1 cellular context compared by ENCODE assay signal in the genomic region with DNA sequence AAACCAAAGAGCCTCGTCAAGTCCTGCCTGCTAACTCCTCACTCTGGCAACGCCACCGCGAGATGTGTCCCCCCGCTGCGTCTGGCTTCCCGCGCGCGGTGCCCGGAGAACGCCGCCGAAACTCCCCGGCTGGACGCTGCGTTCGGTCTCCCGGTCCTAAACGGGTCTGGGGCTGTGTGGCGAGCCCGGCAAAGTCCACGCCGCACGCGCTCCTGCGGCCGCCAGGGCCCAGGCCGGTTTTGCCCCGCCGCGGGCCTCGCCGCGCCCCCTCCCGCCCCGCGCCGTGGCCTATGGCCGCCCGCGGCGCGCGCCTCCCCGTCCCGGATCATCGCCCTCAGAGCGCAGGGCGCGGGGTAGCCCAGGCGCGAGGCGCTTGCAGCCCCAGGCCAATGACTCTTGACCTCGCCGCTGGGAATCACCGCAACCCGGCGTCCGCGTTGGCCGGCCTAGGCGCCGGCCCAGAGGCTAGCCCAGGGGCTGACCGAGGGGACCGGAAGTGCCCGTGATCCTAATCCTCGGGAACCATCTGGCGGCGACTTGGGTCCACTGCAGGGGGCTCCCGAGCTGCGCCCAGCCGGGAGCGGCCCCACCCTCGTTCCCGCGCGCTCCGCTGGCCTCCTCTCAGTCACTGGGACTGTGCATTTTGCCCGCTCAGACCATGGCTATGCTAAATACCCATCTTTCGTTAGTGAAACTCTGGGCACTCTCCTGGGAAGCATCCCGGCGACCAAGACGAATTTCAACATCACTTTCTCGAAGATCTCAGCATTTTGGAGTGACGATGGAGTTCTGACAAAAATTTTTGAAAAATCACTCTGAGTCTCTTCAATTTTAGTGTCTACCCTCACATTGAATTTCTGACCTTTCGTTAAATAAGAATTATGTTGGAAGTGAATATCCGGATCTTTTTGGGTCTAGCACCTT.
TF ChIP-seq lines count a peak whose summit lies in the region.

A gene (minus strand): TSS at position 214 of the 924 bp plus-strand sequence. CDS start 266 bp downstream, outside the sequence.

TF ChIP-seq in HepG2, 621 proteins besides CTCF, POLR2A, EP300 and RAD21 (continued from another document and continues in another):
- TF ChIP-seq, protein P1, sequence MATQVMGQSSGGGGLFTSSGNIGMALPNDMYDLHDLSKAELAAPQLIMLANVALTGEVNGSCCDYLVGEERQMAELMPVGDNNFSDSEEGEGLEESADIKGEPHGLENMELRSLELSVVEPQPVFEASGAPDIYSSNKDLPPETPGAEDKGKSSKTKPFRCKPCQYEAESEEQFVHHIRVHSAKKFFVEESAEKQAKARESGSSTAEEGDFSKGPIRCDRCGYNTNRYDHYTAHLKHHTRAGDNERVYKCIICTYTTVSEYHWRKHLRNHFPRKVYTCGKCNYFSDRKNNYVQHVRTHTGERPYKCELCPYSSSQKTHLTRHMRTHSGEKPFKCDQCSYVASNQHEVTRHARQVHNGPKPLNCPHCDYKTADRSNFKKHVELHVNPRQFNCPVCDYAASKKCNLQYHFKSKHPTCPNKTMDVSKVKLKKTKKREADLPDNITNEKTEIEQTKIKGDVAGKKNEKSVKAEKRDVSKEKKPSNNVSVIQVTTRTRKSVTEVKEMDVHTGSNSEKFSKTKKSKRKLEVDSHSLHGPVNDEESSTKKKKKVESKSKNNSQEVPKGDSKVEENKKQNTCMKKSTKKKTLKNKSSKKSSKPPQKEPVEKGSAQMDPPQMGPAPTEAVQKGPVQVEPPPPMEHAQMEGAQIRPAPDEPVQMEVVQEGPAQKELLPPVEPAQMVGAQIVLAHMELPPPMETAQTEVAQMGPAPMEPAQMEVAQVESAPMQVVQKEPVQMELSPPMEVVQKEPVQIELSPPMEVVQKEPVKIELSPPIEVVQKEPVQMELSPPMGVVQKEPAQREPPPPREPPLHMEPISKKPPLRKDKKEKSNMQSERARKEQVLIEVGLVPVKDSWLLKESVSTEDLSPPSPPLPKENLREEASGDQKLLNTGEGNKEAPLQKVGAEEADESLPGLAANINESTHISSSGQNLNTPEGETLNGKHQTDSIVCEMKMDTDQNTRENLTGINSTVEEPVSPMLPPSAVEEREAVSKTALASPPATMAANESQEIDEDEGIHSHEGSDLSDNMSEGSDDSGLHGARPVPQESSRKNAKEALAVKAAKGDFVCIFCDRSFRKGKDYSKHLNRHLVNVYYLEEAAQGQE (IDR thresholded peaks at IDR 0.05; ENCODE audit: borderline replicate concordance in 1 of 2, low read depth in 1 of 2, low read length in 2 of 2), result no peak
- TF ChIP-seq PPARG (CRISPR knock-in tag; conservative IDR thresholded peaks at IDR 0.05) (peak; percentile 31; the same call in 1 of the 2 replicates), GATAD2A (CRISPR knock-in tag; IDR thresholded peaks at IDR 0.05) (peak; percentile 39; the same call in 1 of the 2 replicates), ZNF547 (CRISPR knock-in tag; IDR thresholded peaks at IDR 0.05) (peak; percentile 18; the same call in 1 of the 2 replicates), ESRRA (CRISPR knock-in tag; IDR thresholded peaks at IDR 0.05; ENCODE audit: low read depth) (peak; percentile 64), MAFK (conservative IDR thresholded peaks at IDR 0.05 in 1 of 2, IDR thresholded peaks at IDR 0.05 in 1 of 2; ENCODE audit: low read length in 2 of 2) (peak in 1 of 2 experiments; percentile 41; a peak in 2 of 4 replicates), CBX1 (IDR thresholded peaks at IDR 0.05; ENCODE audit: low read depth) (no peak), CEBPG (CRISPR knock-in tag; IDR thresholded peaks at IDR 0.05) (0 out of 2 replicates have a peak, but pooled peaks have one; percentile 12), ZNF230 (CRISPR knock-in tag; IDR thresholded peaks at IDR 0.05) (0 out of 2 replicates have a peak, but pooled peaks have one; percentile 46), HOXA3 (CRISPR knock-in tag; IDR thresholded peaks at IDR 0.05) (peak; percentile 67), HOXA5 (CRISPR knock-in tag; IDR thresholded peaks at IDR 0.05) (no peak), KDM2A (CRISPR knock-in tag; IDR thresholded peaks at IDR 0.05; ENCODE audit: borderline replicate concordance, low read depth) (peak; percentile 80), ZNF782 (CRISPR knock-in tag; IDR thresholded peaks at IDR 0.05; ENCODE audit: borderline replicate concordance) (peak; percentile 23; the same call in 1 of the 2 replicates), KDM5B (CRISPR knock-in tag; IDR thresholded peaks at IDR 0.05; ENCODE audit: borderline replicate concordance) (peak; percentile 70; the same call in 1 of the 2 replicates), STAG1 (CRISPR knock-in tag; IDR thresholded peaks at IDR 0.05) (peak; percentile 86), SAFB2 (CRISPR knock-in tag; IDR thresholded peaks at IDR 0.05; ENCODE audit: borderline replicate concordance, low read depth) (peak; percentile 53; the same call in 1 of the 2 replicates), HES4 (CRISPR knock-in tag; IDR thresholded peaks at IDR 0.05; ENCODE audit: borderline replicate concordance) (peak; percentile 35; the same call in 1 of the 2 replicates), U2AF2 (IDR thresholded peaks at IDR 0.05; ENCODE audit: low read depth, low read length) (no peak), POGZ (CRISPR knock-in tag; IDR thresholded peaks at IDR 0.05) (peak; percentile 83), ZNF160 (CRISPR knock-in tag; IDR thresholded peaks at IDR 0.05) (0 out of 2 replicates have a peak, but pooled peaks have one; percentile 17), ZSCAN25 (CRISPR knock-in tag; IDR thresholded peaks at IDR 0.05) (no peak), PHF20 (CRISPR knock-in tag; IDR thresholded peaks at IDR 0.05) (peak; percentile 58; the same call in 1 of the 2 replicates), MTA3 (CRISPR knock-in tag; IDR thresholded peaks at IDR 0.05) (no peak), MED1 (CRISPR knock-in tag; IDR thresholded peaks at IDR 0.05) (no peak; the same call in 1 of the 2 replicates), KDM5A (IDR thresholded peaks at IDR 0.05; ENCODE audit: borderline replicate concordance, low read length) (no peak), ZNF256 (CRISPR knock-in tag; conservative IDR thresholded peaks at IDR 0.05) (0 out of 2 replicates have a peak, but pooled peaks have one; percentile 24), CC2D1A (CRISPR knock-in tag; IDR thresholded peaks at IDR 0.05) (no peak), SPEN (CRISPR knock-in tag; IDR thresholded peaks at IDR 0.05; ENCODE audit: low read depth) (peak; percentile 66), ZNF790 (CRISPR knock-in tag; IDR thresholded peaks at IDR 0.05; ENCODE audit: borderline replicate concordance) (peak; percentile 57; the same call in 1 of the 2 replicates), MTA1 (CRISPR knock-in tag; IDR thresholded peaks at IDR 0.05; ENCODE audit: borderline replicate concordance) (peak; percentile 54; the same call in 1 of the 2 replicates), ZMYM4 (CRISPR knock-in tag; IDR thresholded peaks at IDR 0.05) (peak; percentile 86), SKI (IDR thresholded peaks at IDR 0.05; ENCODE audit: partially characterized antibody) (peak; percentile 49)
- TF ChIP-seq, protein P2, sequence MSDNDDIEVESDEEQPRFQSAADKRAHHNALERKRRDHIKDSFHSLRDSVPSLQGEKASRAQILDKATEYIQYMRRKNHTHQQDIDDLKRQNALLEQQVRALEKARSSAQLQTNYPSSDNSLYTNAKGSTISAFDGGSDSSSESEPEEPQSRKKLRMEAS (IDR thresholded peaks at IDR 0.05), result peak; percentile 85
- TF ChIP-seq, protein P3, sequence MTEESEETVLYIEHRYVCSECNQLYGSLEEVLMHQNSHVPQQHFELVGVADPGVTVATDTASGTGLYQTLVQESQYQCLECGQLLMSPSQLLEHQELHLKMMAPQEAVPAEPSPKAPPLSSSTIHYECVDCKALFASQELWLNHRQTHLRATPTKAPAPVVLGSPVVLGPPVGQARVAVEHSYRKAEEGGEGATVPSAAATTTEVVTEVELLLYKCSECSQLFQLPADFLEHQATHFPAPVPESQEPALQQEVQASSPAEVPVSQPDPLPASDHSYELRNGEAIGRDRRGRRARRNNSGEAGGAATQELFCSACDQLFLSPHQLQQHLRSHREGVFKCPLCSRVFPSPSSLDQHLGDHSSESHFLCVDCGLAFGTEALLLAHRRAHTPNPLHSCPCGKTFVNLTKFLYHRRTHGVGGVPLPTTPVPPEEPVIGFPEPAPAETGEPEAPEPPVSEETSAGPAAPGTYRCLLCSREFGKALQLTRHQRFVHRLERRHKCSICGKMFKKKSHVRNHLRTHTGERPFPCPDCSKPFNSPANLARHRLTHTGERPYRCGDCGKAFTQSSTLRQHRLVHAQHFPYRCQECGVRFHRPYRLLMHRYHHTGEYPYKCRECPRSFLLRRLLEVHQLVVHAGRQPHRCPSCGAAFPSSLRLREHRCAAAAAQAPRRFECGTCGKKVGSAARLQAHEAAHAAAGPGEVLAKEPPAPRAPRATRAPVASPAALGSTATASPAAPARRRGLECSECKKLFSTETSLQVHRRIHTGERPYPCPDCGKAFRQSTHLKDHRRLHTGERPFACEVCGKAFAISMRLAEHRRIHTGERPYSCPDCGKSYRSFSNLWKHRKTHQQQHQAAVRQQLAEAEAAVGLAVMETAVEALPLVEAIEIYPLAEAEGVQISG (CRISPR knock-in tag; IDR thresholded peaks at IDR 0.05), result peak; percentile 53
- TF ChIP-seq, protein P4, sequence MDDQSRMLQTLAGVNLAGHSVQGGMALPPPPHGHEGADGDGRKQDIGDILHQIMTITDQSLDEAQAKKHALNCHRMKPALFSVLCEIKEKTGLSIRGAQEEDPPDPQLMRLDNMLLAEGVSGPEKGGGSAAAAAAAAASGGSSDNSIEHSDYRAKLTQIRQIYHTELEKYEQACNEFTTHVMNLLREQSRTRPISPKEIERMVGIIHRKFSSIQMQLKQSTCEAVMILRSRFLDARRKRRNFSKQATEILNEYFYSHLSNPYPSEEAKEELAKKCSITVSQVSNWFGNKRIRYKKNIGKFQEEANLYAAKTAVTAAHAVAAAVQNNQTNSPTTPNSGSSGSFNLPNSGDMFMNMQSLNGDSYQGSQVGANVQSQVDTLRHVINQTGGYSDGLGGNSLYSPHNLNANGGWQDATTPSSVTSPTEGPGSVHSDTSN (CRISPR knock-in tag; IDR thresholded peaks at IDR 0.05; ENCODE audit: borderline replicate concordance), result peak; percentile 34; the same call in 1 of the 2 replicates
- TF ChIP-seq, protein P5, sequence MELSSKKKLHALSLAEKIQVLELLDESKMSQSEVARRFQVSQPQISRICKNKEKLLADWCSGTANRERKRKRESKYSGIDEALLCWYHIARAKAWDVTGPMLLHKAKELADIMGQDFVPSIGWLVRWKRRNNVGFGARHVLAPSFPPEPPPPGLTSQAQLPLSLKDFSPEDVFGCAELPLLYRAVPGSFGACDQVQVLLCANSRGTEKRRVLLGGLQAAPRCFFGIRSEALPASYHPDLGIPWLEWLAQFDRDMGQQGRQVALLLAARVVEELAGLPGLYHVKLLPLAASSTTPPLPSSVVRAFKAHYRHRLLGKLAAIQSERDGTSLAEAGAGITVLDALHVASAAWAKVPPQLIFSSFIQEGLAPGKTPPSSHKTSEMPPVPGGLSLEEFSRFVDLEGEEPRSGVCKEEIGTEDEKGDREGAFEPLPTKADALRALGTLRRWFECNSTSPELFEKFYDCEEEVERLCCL (CRISPR knock-in tag; IDR thresholded peaks at IDR 0.05; ENCODE audit: borderline replicate concordance), result no peak
- TF ChIP-seq, protein P6, sequence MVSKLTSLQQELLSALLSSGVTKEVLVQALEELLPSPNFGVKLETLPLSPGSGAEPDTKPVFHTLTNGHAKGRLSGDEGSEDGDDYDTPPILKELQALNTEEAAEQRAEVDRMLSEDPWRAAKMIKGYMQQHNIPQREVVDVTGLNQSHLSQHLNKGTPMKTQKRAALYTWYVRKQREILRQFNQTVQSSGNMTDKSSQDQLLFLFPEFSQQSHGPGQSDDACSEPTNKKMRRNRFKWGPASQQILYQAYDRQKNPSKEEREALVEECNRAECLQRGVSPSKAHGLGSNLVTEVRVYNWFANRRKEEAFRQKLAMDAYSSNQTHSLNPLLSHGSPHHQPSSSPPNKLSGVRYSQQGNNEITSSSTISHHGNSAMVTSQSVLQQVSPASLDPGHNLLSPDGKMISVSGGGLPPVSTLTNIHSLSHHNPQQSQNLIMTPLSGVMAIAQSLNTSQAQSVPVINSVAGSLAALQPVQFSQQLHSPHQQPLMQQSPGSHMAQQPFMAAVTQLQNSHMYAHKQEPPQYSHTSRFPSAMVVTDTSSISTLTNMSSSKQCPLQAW (CRISPR knock-in tag; IDR thresholded peaks at IDR 0.05), result 0 out of 2 replicates have a peak, but pooled peaks have one; percentile 25
- TF ChIP-seq, protein P7, sequence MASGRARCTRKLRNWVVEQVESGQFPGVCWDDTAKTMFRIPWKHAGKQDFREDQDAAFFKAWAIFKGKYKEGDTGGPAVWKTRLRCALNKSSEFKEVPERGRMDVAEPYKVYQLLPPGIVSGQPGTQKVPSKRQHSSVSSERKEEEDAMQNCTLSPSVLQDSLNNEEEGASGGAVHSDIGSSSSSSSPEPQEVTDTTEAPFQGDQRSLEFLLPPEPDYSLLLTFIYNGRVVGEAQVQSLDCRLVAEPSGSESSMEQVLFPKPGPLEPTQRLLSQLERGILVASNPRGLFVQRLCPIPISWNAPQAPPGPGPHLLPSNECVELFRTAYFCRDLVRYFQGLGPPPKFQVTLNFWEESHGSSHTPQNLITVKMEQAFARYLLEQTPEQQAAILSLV (CRISPR knock-in tag; IDR thresholded peaks at IDR 0.05; ENCODE audit: borderline replicate concordance), result 0 out of 2 replicates have a peak, but pooled peaks have one; percentile 56
- TF ChIP-seq, protein P8, sequence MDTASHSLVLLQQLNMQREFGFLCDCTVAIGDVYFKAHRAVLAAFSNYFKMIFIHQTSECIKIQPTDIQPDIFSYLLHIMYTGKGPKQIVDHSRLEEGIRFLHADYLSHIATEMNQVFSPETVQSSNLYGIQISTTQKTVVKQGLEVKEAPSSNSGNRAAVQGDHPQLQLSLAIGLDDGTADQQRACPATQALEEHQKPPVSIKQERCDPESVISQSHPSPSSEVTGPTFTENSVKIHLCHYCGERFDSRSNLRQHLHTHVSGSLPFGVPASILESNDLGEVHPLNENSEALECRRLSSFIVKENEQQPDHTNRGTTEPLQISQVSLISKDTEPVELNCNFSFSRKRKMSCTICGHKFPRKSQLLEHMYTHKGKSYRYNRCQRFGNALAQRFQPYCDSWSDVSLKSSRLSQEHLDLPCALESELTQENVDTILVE (CRISPR knock-in tag; IDR thresholded peaks at IDR 0.05), result 0 out of 2 replicates have a peak, but pooled peaks have one; percentile 17
- TF ChIP-seq, protein P9, sequence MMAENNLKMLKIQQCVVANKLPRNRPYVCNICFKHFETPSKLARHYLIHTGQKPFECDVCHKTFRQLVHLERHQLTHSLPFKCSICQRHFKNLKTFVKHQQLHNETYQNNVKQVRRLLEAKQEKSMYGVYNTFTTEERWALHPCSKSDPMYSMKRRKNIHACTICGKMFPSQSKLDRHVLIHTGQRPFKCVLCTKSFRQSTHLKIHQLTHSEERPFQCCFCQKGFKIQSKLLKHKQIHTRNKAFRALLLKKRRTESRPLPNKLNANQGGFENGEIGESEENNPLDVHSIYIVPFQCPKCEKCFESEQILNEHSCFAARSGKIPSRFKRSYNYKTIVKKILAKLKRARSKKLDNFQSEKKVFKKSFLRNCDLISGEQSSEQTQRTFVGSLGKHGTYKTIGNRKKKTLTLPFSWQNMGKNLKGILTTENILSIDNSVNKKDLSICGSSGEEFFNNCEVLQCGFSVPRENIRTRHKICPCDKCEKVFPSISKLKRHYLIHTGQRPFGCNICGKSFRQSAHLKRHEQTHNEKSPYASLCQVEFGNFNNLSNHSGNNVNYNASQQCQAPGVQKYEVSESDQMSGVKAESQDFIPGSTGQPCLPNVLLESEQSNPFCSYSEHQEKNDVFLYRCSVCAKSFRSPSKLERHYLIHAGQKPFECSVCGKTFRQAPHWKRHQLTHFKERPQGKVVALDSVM (CRISPR knock-in tag; IDR thresholded peaks at IDR 0.05), result peak; percentile 52; the same call in 1 of the 2 replicates
- TF ChIP-seq, protein P10, sequence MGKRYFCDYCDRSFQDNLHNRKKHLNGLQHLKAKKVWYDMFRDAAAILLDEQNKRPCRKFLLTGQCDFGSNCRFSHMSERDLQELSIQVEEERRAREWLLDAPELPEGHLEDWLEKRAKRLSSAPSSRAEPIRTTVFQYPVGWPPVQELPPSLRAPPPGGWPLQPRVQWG (CRISPR knock-in tag; IDR thresholded peaks at IDR 0.05; ENCODE audit: borderline replicate concordance, low read depth), result no peak
